ENCODE assay signal across 1 cellular context in the genomic region with DNA sequence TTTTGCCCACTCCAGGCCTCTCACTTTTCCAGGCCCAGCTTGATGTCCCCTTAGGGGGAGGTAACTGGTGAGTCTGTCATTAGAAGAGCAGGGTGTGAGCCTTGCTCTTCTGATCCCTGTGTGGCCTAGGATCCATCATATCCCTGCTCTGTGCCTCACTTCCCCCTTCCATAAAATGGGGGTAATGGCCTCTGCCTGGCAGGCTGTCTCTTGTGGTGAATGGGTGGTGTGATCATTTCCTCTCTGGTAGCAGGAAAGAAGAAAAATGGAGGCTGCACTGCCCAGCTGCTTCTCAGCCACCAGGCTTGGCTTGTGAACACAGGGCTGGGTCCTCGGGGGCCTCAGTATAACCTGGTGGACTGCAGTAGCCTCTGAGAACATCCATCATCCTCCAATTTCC.
TF ChIP-seq lines count a peak whose summit lies in the region.

No MANE protein-coding gene starts in this region.

TF ChIP-seq in H1, 55 proteins besides CTCF, POLR2A, EP300 and RAD21 (continued from another document):
- TF ChIP-seq SAP30 (IDR thresholded peaks at IDR 0.05; ENCODE audit: insufficient read depth, insufficient replicate concordance, low read length): no peak
TF ChIP-seq in H1: peak in this region for 0.
